1 cellular context compared by ENCODE assay signal in genomic region chr11:4531666-4532065, GRCh38.
TF ChIP-seq lines count a peak whose summit lies in the region.

No MANE protein-coding gene starts in this region.

TF ChIP-seq in SK-N-SH treated with all-trans-retinoic acid at 6 μM for 48 hours, 23 proteins besides CTCF, POLR2A, EP300 and RAD21 (continued from another document):
- TF ChIP-seq TSHZ2 (CRISPR knock-in tag; IDR thresholded peaks at IDR 0.05), result no peak
- TF ChIP-seq RARB (CRISPR knock-in tag; IDR thresholded peaks at IDR 0.05), result no peak
- no peak for TF ChIP-seq ZFP3 (CRISPR knock-in tag; IDR thresholded peaks at IDR 0.05)
- TF ChIP-seq ARNTL (CRISPR knock-in tag; IDR thresholded peaks at IDR 0.05; ENCODE audit: borderline replicate concordance, low read depth), result no peak
- no peak for TF ChIP-seq ZC3H10 (CRISPR knock-in tag; IDR thresholded peaks at IDR 0.05)
